In the genomic region with DNA sequence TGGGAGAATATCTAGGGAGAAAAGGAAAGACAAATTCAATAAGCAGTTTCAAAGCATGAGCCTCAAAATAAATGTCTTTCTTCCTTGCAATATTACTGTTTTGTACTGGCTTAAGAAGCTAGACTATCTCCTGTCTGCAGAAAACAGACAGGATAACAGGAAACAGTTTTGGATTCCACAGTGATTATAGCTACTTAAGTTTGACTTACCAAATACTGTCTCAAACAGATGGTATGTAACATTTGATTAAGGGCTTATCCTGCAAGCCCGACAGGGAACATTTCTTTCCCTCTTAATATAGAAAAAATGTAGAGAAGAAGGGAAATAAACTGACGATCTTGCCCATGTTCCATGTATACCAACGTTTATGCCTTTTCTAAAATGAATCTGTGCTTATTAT, we compare ENCODE assay signal across 13 cellular contexts.
DNase-seq lines count a peak whose midpoint lies in the region; ATAC-seq, FAIRE-seq and TF ChIP-seq lines count a peak whose summit lies in the region.
"Had no signal": no experiment of that assay in that cellular context is flagged by ENCODE, and none has a peak within 500 bp of the region (broad histone marks: within the 10 kb centered on the region; RNA-seq: fewer than 3 reads in every experiment).

No MANE protein-coding gene starts in this region.

- intact Hi-C loops in endothelial cell of umbilical vein (cut with micrococcal nuclease): no loop called here

- no peaks in the 10 kb centered on the region for H3K9me1 ChIP-seq in endothelial cell of umbilical vein (replicated peaks; ENCODE audit: control insufficient read depth, extremely low read depth, insufficient read depth, low read length)

- dilution Hi-C loops in endothelial cell of umbilical vein (cut with MboI; ENCODE audit: extremely low pct_ligation_motif_present, low sequenced_read_pairs): no loop called here

- FAIRE-seq in endothelial cell of umbilical vein (lab: Jason Lieb, UNC): peak; percentile 26
- FAIRE-seq: colon had no signal

- DNase-seq in AG20443 (ENCODE audit: low spot score) (peak; percentile 28), NCI-H82 (lab: John Stamatoyannopoulos, UW) (peak; percentile 90), endothelial cell of umbilical vein (ENCODE audit: low read depth, low spot score) (peak; percentile 50), osteoblast (ENCODE audit: insufficient read length, low spot score, missing footprints) (no peak), NCI-H510A treated with DMSO at 0.1 percent for 48 hours (lab: John Stamatoyannopoulos, UW) (no peak), C1 segment of cervical spinal cord (lab: John Stamatoyannopoulos, UW) (no peak)
- DNase-seq: mesendoderm, OCI-M1, ovary, tibial artery had no signal

- H3K4me2 ChIP-seq in endothelial cell of umbilical vein (ENCODE audit: insufficient read depth, low read length) (no peak overlapping the region), osteoblast (ENCODE audit: insufficient read depth, low read length) (peak overlapping the region; percentile 18)

- no peak overlapping the region for H3K4me3 ChIP-seq in endothelial cell of umbilical vein (replicated peaks in 1 of 3; ENCODE audit: insufficient read depth in 1 of 3, low read depth in 1 of 3, low read length in 3 of 3)
- no peak overlapping the region for H3K4me3 ChIP-seq in osteoblast (ENCODE audit: insufficient read depth, low read length)
- H3K4me3 ChIP-seq: ovary, tibial artery had no signal

- no peak overlapping the region for H3K9ac ChIP-seq in endothelial cell of umbilical vein (replicated peaks; ENCODE audit: extremely low read depth, insufficient read depth, low read length)

- no peak for ATAC-seq in GM18861 (IDR thresholded peaks at IDR 0.05; ENCODE audit: unreplicated experiment)
- ATAC-seq in activated CD4-positive, CD25-positive, alpha-beta regulatory T cell treated with anti-CD3 and anti-CD28 coated beads, Interleukin-2, amount 50 U/mL, for 24 hours: no peak

- H3K4me1 ChIP-seq in endothelial cell of umbilical vein (ENCODE audit: control insufficient read depth, extremely low read depth, insufficient read depth, low read length): peaks cover 31% of the 10 kb centered on the region
- peaks cover 26% of the 10 kb centered on the region for H3K4me1 ChIP-seq in osteoblast (ENCODE audit: insufficient read depth, low read length)

- POLR2A ChIA-PET in endothelial cell of umbilical vein (lab: Charles Lee): no interaction called here

- TF ChIP-seq POLR2A in endothelial cell of umbilical vein (IDR thresholded peaks at IDR 0.05; ENCODE audit: low read depth, low read length): no peak

- H2AFZ ChIP-seq in endothelial cell of umbilical vein (ENCODE audit: low read depth, low read length) (no peak overlapping the region), osteoblast (ENCODE audit: low read length) (peak overlapping the region; percentile 21)

- H3K27me3 ChIP-seq in endothelial cell of umbilical vein (ENCODE audit: control insufficient read depth in 2 of 2, insufficient read depth in 2 of 2, low read length in 2 of 2) (no peaks in the 10 kb centered on the region), osteoblast (ENCODE audit: insufficient read depth, low read length) (no peaks in the 10 kb centered on the region)
- H3K27me3 ChIP-seq: ovary, tibial artery had no signal

- CTCF ChIA-PET in endothelial cell of umbilical vein (lab: Charles Lee): interaction anchor here (3.2 kb wide), 1 partner anchor 10 kb away, joined by 26 read pairs; no protein-coding TSS in a partner anchor

- H3K27ac ChIP-seq in endothelial cell of umbilical vein (ENCODE audit: insufficient read depth, low read depth, low read length) (no peak overlapping the region), osteoblast (ENCODE audit: low read depth, low read length) (peak overlapping the region; percentile 19)
- H3K27ac ChIP-seq: tibial artery had no signal

- TF ChIP-seq CTCF in endothelial cell of umbilical vein (IDR thresholded peaks at IDR 0.05; ENCODE audit: extremely low read depth in 1 of 2, insufficient read depth in 1 of 2, low read depth in 1 of 2, low read length in 2 of 2) (no peak), osteoblast (IDR thresholded peaks at IDR 0.05; ENCODE audit: extremely low read depth, low read depth, low read length) (no peak)

- H3K79me2 ChIP-seq in endothelial cell of umbilical vein (ENCODE audit: control insufficient read depth, insufficient read depth, low read length) (no peaks in the 10 kb centered on the region), osteoblast (ENCODE audit: insufficient read depth, low read length) (no peaks in the 10 kb centered on the region)

- H4K20me1 ChIP-seq in endothelial cell of umbilical vein (replicated peaks; ENCODE audit: control insufficient read depth, extremely low read depth, insufficient read depth, low read length) (no peaks in the 10 kb centered on the region), osteoblast (ENCODE audit: insufficient read depth, low read length) (no peaks in the 10 kb centered on the region)

- BruUV-seq in endothelial cell of umbilical vein (replicated peaks; lab: Mats Ljungman, UMichigan): no TSS peak

- H3K36me3 ChIP-seq in endothelial cell of umbilical vein (ENCODE audit: control insufficient read depth in 2 of 2, extremely low read depth in 1 of 2, insufficient read depth in 2 of 2, low read length in 2 of 2) (no peaks in the 10 kb centered on the region), osteoblast (ENCODE audit: insufficient read depth, low read length) (no peaks in the 10 kb centered on the region)
- H3K36me3 ChIP-seq: ovary, tibial artery had no signal

- H3K9me3 ChIP-seq in endothelial cell of umbilical vein (replicated peaks; ENCODE audit: control insufficient read depth, insufficient read depth, low read length): no peaks in the 10 kb centered on the region
- no peaks in the 10 kb centered on the region for H3K9me3 ChIP-seq in osteoblast (ENCODE audit: low read depth, low read length)
- H3K9me3 ChIP-seq: ovary, tibial artery had no signal

TF ChIP-seq in endothelial cell of umbilical vein, 7 proteins besides CTCF, POLR2A, EP300 and RAD21:
- TF ChIP-seq POLR2AphosphoS5 (IDR thresholded peaks at IDR 0.05; ENCODE audit: insufficient read depth, low read depth, low read length) (no peak), EZH2 (IDR thresholded peaks at IDR 0.05; ENCODE audit: borderline replicate concordance, low read depth, low read length, severe bottlenecking) (no peak), FOS (IDR thresholded peaks at IDR 0.05; ENCODE audit: borderline replicate concordance, insufficient read depth, low read length) (no peak), GATA2 (IDR thresholded peaks at IDR 0.05; ENCODE audit: insufficient read depth, insufficient read length, low read depth, low read length) (no peak)
- TF ChIP-seq, protein P1, sequence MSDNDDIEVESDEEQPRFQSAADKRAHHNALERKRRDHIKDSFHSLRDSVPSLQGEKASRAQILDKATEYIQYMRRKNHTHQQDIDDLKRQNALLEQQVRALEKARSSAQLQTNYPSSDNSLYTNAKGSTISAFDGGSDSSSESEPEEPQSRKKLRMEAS (IDR thresholded peaks at IDR 0.05; ENCODE audit: insufficient read depth, insufficient read length): no peak

Comparison
In these comparisons a context has a peak if more than half of its experiments do, and no peak if none do; other contexts are left out.
1. DNase-seq: peak in AG20443 (single experiment), NCI-H82 (single experiment) and endothelial cell of umbilical vein (single experiment); none in osteoblast (single experiment), NCI-H510A treated with DMSO at 0.1 percent for 48 hours (single experiment) and C1 segment of cervical spinal cord (0 of 14).